ENCODE assay signal across 9 cellular contexts in genomic region chr18:57438669-57439616, GRCh38. TPM values are rescaled to one million over a fixed set of nuclear protein-coding genes. Genes with fewer than 3 reads are reported as not detected.
A peak's percentile ranks its signal among the peaks of the same experiment; 100 is the strongest.
DNase-seq lines count a peak whose midpoint lies in the region; ATAC-seq and TF ChIP-seq lines count a peak whose summit lies in the region.
"Had no signal": no experiment of that assay in that cellular context is flagged by ENCODE, and none has a peak within 500 bp of the region (broad histone marks: within the 10 kb centered on the region; RNA-seq: fewer than 3 reads in every experiment).

No MANE protein-coding gene starts in this region.

- POLR2A ChIA-PET in WTC11 (lab: Charles Lee): no interaction called here

- peaks cover 99% of the 10 kb centered on the region for H3K27me3 Mint-ChIP-seq in WTC11 (ENCODE audit: low read depth)
- peaks cover 70 to 83% (median 81%) of the 10 kb centered on the region in 3 donors for H3K27me3 Mint-ChIP-seq in naive B cell

- no peak overlapping the region for H3K27ac Mint-ChIP-seq in WTC11
- H3K27ac Mint-ChIP-seq in naive B cell: peak overlapping the region in 5 of 6 donors; percentile 30 to 89 (median 71)

- peak; percentile 43 for DNase-seq in DMS53 treated with DMSO at 0.1 percent for 48 hours (lab: John Stamatoyannopoulos, UW; ENCODE audit: unreplicated experiment)
- no peak for DNase-seq in Jurkat, Clone E6-1 (ENCODE audit: low read depth, low spot score)
- DNase-seq in WTC11 (ENCODE audit: low spot score): no peak
- DNase-seq in naive B cell: no peak
- no peak for DNase-seq in anterior cingulate cortex (lab: John Stamatoyannopoulos, UW)
- no peak for DNase-seq in germinal center (ENCODE audit: low spot score)
- DNase-seq in HuH-7.5 (ENCODE audit: low spot score): no peak
- DNase-seq: IMR-90 had no signal

- H3K9me3 Mint-ChIP-seq in WTC11 (no peaks in the 10 kb centered on the region), naive B cell (peaks cover 2 to 32% (median 14%) of the 10 kb centered on the region in 7 donors)

- H3K4me1 Mint-ChIP-seq in WTC11 (peaks cover 55% of the 10 kb centered on the region), naive B cell (peaks cover 29 to 64% (median 61%) of the 10 kb centered on the region in 3 donors)

- no peak for TF ChIP-seq CTCF in WTC11 (IDR thresholded peaks at IDR 0.05)

- ATAC-seq in WTC11: no peak
- ATAC-seq in naive B cell (ENCODE audit: low read depth in 2 of 2): no peak
- ATAC-seq in HG03045 (IDR thresholded peaks at IDR 0.05; ENCODE audit: unreplicated experiment): no peak

- H3K36me3 Mint-ChIP-seq in WTC11 (no peaks in the 10 kb centered on the region), naive B cell (peaks cover 10 to 20% of the 10 kb centered on the region in 2 donors)

- peak overlapping the region; percentile 83 for H3K4me3 Mint-ChIP-seq in WTC11
- peak overlapping the region in 7 of 8 donors; percentile 68 to 79 (median 70) for H3K4me3 Mint-ChIP-seq in naive B cell

- CTCF ChIA-PET in WTC11 (lab: Charles Lee): interaction anchor here (0.6 to 4.8 kb wide), 9 partner anchors 8 to 565 kb away, joined by 3 to 35 read pairs (median 5); partner anchors contain the start of gene ST8SIA3

- peak overlapping the region; percentile 68 for H3K4me3 ChIP-seq in Jurkat, Clone E6-1 (ENCODE audit: low read length)

TF ChIP-seq in WTC11, 78 proteins besides CTCF, POLR2A, EP300 and RAD21:
- TF ChIP-seq OVOL2 (CRISPR knock-in tag; IDR thresholded peaks at IDR 0.05; ENCODE audit: borderline replicate concordance) (no peak), KAT7 (CRISPR knock-in tag; IDR thresholded peaks at IDR 0.05; ENCODE audit: borderline replicate concordance) (no peak), NR2C2 (CRISPR knock-in tag; IDR thresholded peaks at IDR 0.05) (no peak), ZBTB21 (CRISPR knock-in tag; IDR thresholded peaks at IDR 0.05; ENCODE audit: borderline replicate concordance) (no peak), CREM (CRISPR knock-in tag; IDR thresholded peaks at IDR 0.05) (no peak), ATF6 (CRISPR knock-in tag; IDR thresholded peaks at IDR 0.05) (no peak), MXD4 (CRISPR knock-in tag; IDR thresholded peaks at IDR 0.05; ENCODE audit: borderline replicate concordance) (no peak), TEAD1 (CRISPR knock-in tag; IDR thresholded peaks at IDR 0.05) (no peak), FOXJ3 (CRISPR knock-in tag; IDR thresholded peaks at IDR 0.05; ENCODE audit: borderline replicate concordance) (no peak), ZNF317 (CRISPR knock-in tag; IDR thresholded peaks at IDR 0.05; ENCODE audit: borderline replicate concordance, low read depth) (no peak), GTF2I (CRISPR knock-in tag; conservative IDR thresholded peaks at IDR 0.05) (no peak)
- TF ChIP-seq, protein P1, sequence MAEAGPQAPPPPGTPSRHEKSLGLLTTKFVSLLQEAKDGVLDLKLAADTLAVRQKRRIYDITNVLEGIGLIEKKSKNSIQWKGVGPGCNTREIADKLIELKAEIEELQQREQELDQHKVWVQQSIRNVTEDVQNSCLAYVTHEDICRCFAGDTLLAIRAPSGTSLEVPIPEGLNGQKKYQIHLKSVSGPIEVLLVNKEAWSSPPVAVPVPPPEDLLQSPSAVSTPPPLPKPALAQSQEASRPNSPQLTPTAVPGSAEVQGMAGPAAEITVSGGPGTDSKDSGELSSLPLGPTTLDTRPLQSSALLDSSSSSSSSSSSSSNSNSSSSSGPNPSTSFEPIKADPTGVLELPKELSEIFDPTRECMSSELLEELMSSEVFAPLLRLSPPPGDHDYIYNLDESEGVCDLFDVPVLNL (CRISPR knock-in tag; IDR thresholded peaks at IDR 0.05; ENCODE audit: borderline replicate concordance, low read depth): no peak
- TF ChIP-seq, protein P2, sequence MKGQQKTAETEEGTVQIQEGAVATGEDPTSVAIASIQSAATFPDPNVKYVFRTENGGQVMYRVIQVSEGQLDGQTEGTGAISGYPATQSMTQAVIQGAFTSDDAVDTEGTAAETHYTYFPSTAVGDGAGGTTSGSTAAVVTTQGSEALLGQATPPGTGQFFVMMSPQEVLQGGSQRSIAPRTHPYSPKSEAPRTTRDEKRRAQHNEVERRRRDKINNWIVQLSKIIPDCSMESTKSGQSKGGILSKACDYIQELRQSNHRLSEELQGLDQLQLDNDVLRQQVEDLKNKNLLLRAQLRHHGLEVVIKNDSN (CRISPR knock-in tag; IDR thresholded peaks at IDR 0.05): no peak

RNA-seq across cellular contexts. Expression of gene ONECUT2, which starts 3.8 kb away (rescaled TPM):
- polyA plus RNA-seq in Jurkat, Clone E6-1 (2012; ENCODE audit: insufficient read depth, insufficient read length): 3.9 TPM
- total RNA-seq in WTC11 (2021): 0.87 to 1.9 TPM (median 1.6 TPM) in 3 replicates
- polyA plus RNA-seq in naive B cell (ENCODE audit: low read depth in 6 of 6): not detected
